8 cellular contexts compared by ENCODE assay signal in genomic region chr19:12696366-12697335, GRCh38. TPM values are rescaled to one million over a fixed set of nuclear protein-coding genes. Genes with fewer than 3 reads are reported as not detected.
DNase-seq lines count a peak whose midpoint lies in the region; ATAC-seq lines count a peak whose summit lies in the region.

TSS of gene FBXW9 (minus strand) at chr19:12696631. CDS start at chr19:12696581, 50 bp downstream.

- ATAC-seq in GM21723 (IDR thresholded peaks at IDR 0.05; ENCODE audit: unreplicated experiment): peak; percentile 60
- peak; percentile 93 to 95 for ATAC-seq in naive B cell (ENCODE audit: low read depth in 2 of 2)

- no peaks in the 10 kb centered on the region for H3K27me3 Mint-ChIP-seq in activated T-helper 1 cell treated with anti-CD3 and anti-CD28 coated beads, Interleukin-12 subunit alpha, Interleukin-12 subunit beta, Interleukin-2, Interleukin-4 antibody, amounts not matched to agents 30 ng/mL and 10 ng/mL and 1 ng/mL, durations not matched to agents 14 hours and 24 hours and 36 hours (ENCODE audit: insufficient read depth)
- H3K27me3 Mint-ChIP-seq in naive B cell: no peaks in the 10 kb centered on the region

- H3K9me3 Mint-ChIP-seq in activated T-helper 1 cell treated with anti-CD3 and anti-CD28 coated beads, Interleukin-12 subunit alpha, Interleukin-12 subunit beta, Interleukin-2, Interleukin-4 antibody, amounts not matched to agents 30 ng/mL and 10 ng/mL and 1 ng/mL, durations not matched to agents 14 hours and 24 hours and 36 hours: no peaks in the 10 kb centered on the region
- H3K9me3 Mint-ChIP-seq in naive B cell: no peaks in the 10 kb centered on the region

- peaks cover 11% of the 10 kb centered on the region for H3K4me1 Mint-ChIP-seq in activated T-helper 1 cell treated with anti-CD3 and anti-CD28 coated beads, Interleukin-12 subunit alpha, Interleukin-12 subunit beta, Interleukin-2, Interleukin-4 antibody, amounts not matched to agents 30 ng/mL and 10 ng/mL and 1 ng/mL, durations not matched to agents 14 hours and 24 hours and 36 hours (ENCODE audit: low read depth)
- H3K4me1 Mint-ChIP-seq in naive B cell: peaks cover 4 to 12% (median 5%) of the 10 kb centered on the region in 3 donors

- H3K4me3 Mint-ChIP-seq in activated T-helper 1 cell treated with anti-CD3 and anti-CD28 coated beads, Interleukin-12 subunit alpha, Interleukin-12 subunit beta, Interleukin-2, Interleukin-4 antibody, amounts not matched to agents 30 ng/mL and 10 ng/mL and 1 ng/mL, durations not matched to agents 14 hours and 24 hours and 36 hours: peak within 1 kb of the TSS; percentile 89
- H3K4me3 Mint-ChIP-seq in naive B cell: peak within 1 kb of the TSS; percentile 84 to 97 (median 94)

- peak within 1 kb of the TSS; percentile 93 for H3K27ac Mint-ChIP-seq in activated T-helper 1 cell treated with anti-CD3 and anti-CD28 coated beads, Interleukin-12 subunit alpha, Interleukin-12 subunit beta, Interleukin-2, Interleukin-4 antibody, amounts not matched to agents 30 ng/mL and 10 ng/mL and 1 ng/mL, durations not matched to agents 14 hours and 24 hours and 36 hours
- peak within 1 kb of the TSS; percentile 94 to 98 (median 97) for H3K27ac Mint-ChIP-seq in naive B cell

- DNase-seq in DMS114 treated with DMSO at 0.1 percent for 48 hours (lab: John Stamatoyannopoulos, UW; ENCODE audit: unreplicated experiment): peak; percentile 68
- peak; percentile 93 for DNase-seq in LHCN-M2 (ENCODE audit: low read depth)
- peak; percentile 92 for DNase-seq in RKO (ENCODE audit: low spot score)
- peak; percentile 94 for DNase-seq in activated T-helper 1 cell treated with anti-CD3 and anti-CD28 coated beads, Interleukin-12 subunit alpha, Interleukin-12 subunit beta, Interleukin-2, Interleukin-4 antibody, amounts not matched to agents 30 ng/mL and 10 ng/mL and 1 ng/mL, durations not matched to agents 14 hours and 24 hours and 36 hours (ENCODE audit: low spot score)
- peak; percentile 95 for DNase-seq in fibroblast of gingiva (ENCODE audit: low read depth)
- DNase-seq in naive B cell: peak; percentile 93
- DNase-seq in stimulated activated CD8-positive, alpha-beta memory T cell treated with anti-CD3 and anti-CD28 coated beads, Interleukin-7, amount 100 ng/mL, for 48 hours (ENCODE audit: extremely low read depth in 1 of 2, low read depth in 1 of 2): peak; percentile 91 to 94

- intact Hi-C loops in activated T-helper 1 cell treated with anti-CD3 and anti-CD28 coated beads, Interleukin-12 subunit alpha, Interleukin-12 subunit beta, Interleukin-2, Interleukin-4 antibody, amounts not matched to agents 30 ng/mL and 10 ng/mL and 1 ng/mL, durations not matched to agents 14 hours and 24 hours and 36 hours (cut with micrococcal nuclease): loop anchor here (1.0 kb wide), 7 partner anchors 15 to 1191 kb away; partner anchors contain the start of genes DHPS, GET3, RNASEH2A and ZNF653

- peaks cover 19% of the 10 kb centered on the region for H3K36me3 Mint-ChIP-seq in activated T-helper 1 cell treated with anti-CD3 and anti-CD28 coated beads, Interleukin-12 subunit alpha, Interleukin-12 subunit beta, Interleukin-2, Interleukin-4 antibody, amounts not matched to agents 30 ng/mL and 10 ng/mL and 1 ng/mL, durations not matched to agents 14 hours and 24 hours and 36 hours (ENCODE audit: low read depth)
- H3K36me3 Mint-ChIP-seq in naive B cell: no peaks in the 10 kb centered on the region

RNA-seq across cellular contexts. Expression of gene FBXW9, which starts in this region (rescaled TPM):
- total RNA-seq in LHCN-M2 (2014; rRNA removed): 8.1 and 8.7 TPM in 2 replicates
- polyA plus RNA-seq in LHCN-M2 (2012): 6.9 TPM
- total RNA-seq in activated T-helper 1 cell treated with anti-CD3 and anti-CD28 coated beads, Interleukin-12 subunit alpha, Interleukin-12 subunit beta, Interleukin-2, Interleukin-4 antibody, amounts not matched to agents 30 ng/mL and 10 ng/mL and 1 ng/mL, durations not matched to agents 14 hours and 24 hours and 36 hours: 11.8 and 12.2 TPM in 2 replicates
- 1 to 10 TPM; 2.0 to 5.8 (median 4.9) TPM for polyA plus RNA-seq in naive B cell (ENCODE audit: low read depth in 6 of 6)

Comparison
In these comparisons a context has a peak if more than half of its experiments do, and no peak if none do; other contexts are left out.
1. Peak in every context shown above with its lines: DNase-seq and ATAC-seq.